17 cellular contexts compared by ENCODE assay signal in the genomic region with DNA sequence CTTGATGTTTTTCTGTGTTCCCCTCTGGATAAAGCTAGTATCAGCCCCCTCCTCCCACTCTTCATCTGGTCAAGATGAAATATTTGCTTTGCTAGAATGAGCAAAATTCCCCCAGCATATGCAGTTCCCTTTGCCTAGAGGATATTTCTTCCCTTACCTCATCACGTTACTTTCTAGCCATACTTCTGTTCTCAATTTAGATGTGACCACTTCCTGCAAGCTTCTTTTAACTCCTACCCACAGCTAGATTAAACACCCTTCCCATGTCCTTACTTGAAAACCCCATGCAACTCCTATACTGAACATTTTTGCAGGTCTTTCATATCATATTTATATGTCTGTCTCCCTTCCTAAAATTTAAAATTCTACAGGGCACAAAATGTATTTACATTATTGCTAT.
"Had no signal": no experiment of that assay in that cellular context is flagged by ENCODE, and none has a peak within 500 bp of the region (broad histone marks: within the 10 kb centered on the region; RNA-seq: fewer than 3 reads in every experiment).

No MANE protein-coding gene starts in this region.

- H3K27ac Mint-ChIP-seq: activated naive CD8-positive, alpha-beta T cell treated with anti-CD3 and anti-CD28 coated beads, Interleukin-2, amount 10 ng/mL, durations not matched to agents 7 days and 5 days; activated T-helper 1 cell treated with anti-CD3 and anti-CD28 coated beads, Interleukin-12 subunit alpha, Interleukin-12 subunit beta, Interleukin-2, Interleukin-4 antibody, amounts not matched to agents 30 ng/mL and 10 ng/mL and 1 ng/mL, durations not matched to agents 14 hours and 24 hours and 36 hours; natural killer cell treated with Interleukin-12 subunit alpha and Interleukin-12 subunit beta and Interleukin-15 and Interleukin-18, amount 100 ng/mL, for 72 hours; progenitor cell of endocrine pancreas; type B pancreatic cell had no signal

- ATAC-seq: natural killer cell treated with Interleukin-12 subunit alpha and Interleukin-12 subunit beta and Interleukin-15 and Interleukin-18, amount 100 ng/mL, for 72 hours had no signal

- H3K4me3 Mint-ChIP-seq: activated naive CD8-positive, alpha-beta T cell treated with anti-CD3 and anti-CD28 coated beads, Interleukin-2, amount 10 ng/mL, durations not matched to agents 7 days and 5 days; activated T-helper 1 cell treated with anti-CD3 and anti-CD28 coated beads, Interleukin-12 subunit alpha, Interleukin-12 subunit beta, Interleukin-2, Interleukin-4 antibody, amounts not matched to agents 30 ng/mL and 10 ng/mL and 1 ng/mL, durations not matched to agents 14 hours and 24 hours and 36 hours; natural killer cell treated with Interleukin-12 subunit alpha and Interleukin-12 subunit beta and Interleukin-15 and Interleukin-18, amount 100 ng/mL, for 72 hours; type B pancreatic cell had no signal

- H3K4me1 Mint-ChIP-seq: activated naive CD8-positive, alpha-beta T cell treated with anti-CD3 and anti-CD28 coated beads, Interleukin-2, amount 10 ng/mL, durations not matched to agents 7 days and 5 days had no signal

- H3K27me3 Mint-ChIP-seq: activated naive CD8-positive, alpha-beta T cell treated with anti-CD3 and anti-CD28 coated beads, Interleukin-2, amount 10 ng/mL, durations not matched to agents 7 days and 5 days; natural killer cell treated with Interleukin-12 subunit alpha and Interleukin-12 subunit beta and Interleukin-15 and Interleukin-18, amount 100 ng/mL, for 72 hours; progenitor cell of endocrine pancreas; type B pancreatic cell had no signal

- H3K36me3 Mint-ChIP-seq: activated naive CD8-positive, alpha-beta T cell treated with anti-CD3 and anti-CD28 coated beads, Interleukin-2, amount 10 ng/mL, durations not matched to agents 7 days and 5 days; type B pancreatic cell had no signal

- DNase-seq: activated naive CD4-positive, alpha-beta T cell; activated naive CD8-positive, alpha-beta T cell treated with anti-CD3 and anti-CD28 coated beads, Interleukin-2, amount 10 ng/mL, durations not matched to agents 7 days and 5 days; cortex of kidney; effector CD4-positive, alpha-beta T cell; glutamatergic neuron; hypothalamus; mesenchymal stem cell; occipital lobe; stimulated activated CD4-positive, alpha-beta T cell treated with anti-CD3 and anti-CD28 coated beads, Interleukin-15, amount 100 ng/mL, for 24 hours; stimulated activated CD4-positive, alpha-beta T cell treated with anti-CD3 and anti-CD28 coated beads, Interleukin-4, amount 100 ng/mL, for 24 hours; stimulated activated naive CD4-positive, alpha-beta T cell treated with Interleukin-2 at 50 U/mL for 16 hours had no signal

- H3K4me3 ChIP-seq: esophagus muscularis mucosa, right atrium auricular region had no signal

- H3K9me3 Mint-ChIP-seq: type B pancreatic cell had no signal
